ENCODE assay signal across 25 cellular contexts in genomic region chr13:77138813-77139212, GRCh38.
DNase-seq lines count a peak whose midpoint lies in the region; ATAC-seq, FAIRE-seq and TF ChIP-seq lines count a peak whose summit lies in the region.
"Had no signal": no experiment of that assay in that cellular context is flagged by ENCODE, and none has a peak within 500 bp of the region (broad histone marks: within the 10 kb centered on the region; RNA-seq: fewer than 3 reads in every experiment).

No MANE protein-coding gene starts in this region.

- H3K4me2 ChIP-seq in astrocyte (ENCODE audit: low read length), result no peak overlapping the region
- H3K4me2 ChIP-seq: GM23338, PC-9 had no signal

- no peak overlapping the region for H3K9ac ChIP-seq in astrocyte (ENCODE audit: low read length)

- TF ChIP-seq CTCF in astrocyte (IDR thresholded peaks at IDR 0.05; ENCODE audit: insufficient read depth, low read depth, low read length) (no peak), mesothelial cell of epicardium (IDR thresholded peaks at IDR 0.05; ENCODE audit: unreplicated experiment) (no peak), ascending aorta (IDR thresholded peaks at IDR 0.05) (no peak)

- no peaks in the 10 kb centered on the region for H3K79me2 ChIP-seq in astrocyte (ENCODE audit: insufficient read depth, low read length)

- no peak for FAIRE-seq in astrocyte (lab: Jason Lieb, UNC)

- H3K27ac ChIP-seq in astrocyte (ENCODE audit: low read depth, low read length) (no peak overlapping the region), ascending aorta (no peak overlapping the region)
- H3K27ac ChIP-seq: PC-9, SJCRH30 had no signal

- H3K27me3 ChIP-seq in astrocyte (ENCODE audit: insufficient read depth, low read length) (no peaks in the 10 kb centered on the region), ascending aorta (no peaks in the 10 kb centered on the region)
- H3K27me3 ChIP-seq: MG63, SJCRH30 had no signal

- H3K4me1 Mint-ChIP-seq in activated T-cell treated with anti-CD3 and anti-CD28 coated beads, Interleukin-2, amount 50 U/mL, for 72 hours (ENCODE audit: low read depth), result peaks cover 8% of the 10 kb centered on the region
- H3K4me1 Mint-ChIP-seq in astrocyte (ENCODE audit: low read depth, unreplicated experiment), result peaks cover 14% of the 10 kb centered on the region
- H3K4me1 Mint-ChIP-seq in mesothelial cell of epicardium, result peaks cover 17% of the 10 kb centered on the region

- no peak overlapping the region for H3K4me3 Mint-ChIP-seq in activated T-cell treated with anti-CD3 and anti-CD28 coated beads, Interleukin-2, amount 50 U/mL, for 72 hours
- H3K4me3 Mint-ChIP-seq in astrocyte (ENCODE audit: unreplicated experiment), result no peak overlapping the region
- H3K4me3 Mint-ChIP-seq in mesothelial cell of epicardium, result no peak overlapping the region
- H3K4me3 Mint-ChIP-seq: CD8-positive, alpha-beta T cell; GM23338; HFFc6 had no signal

- no peaks in the 10 kb centered on the region for H3K9me3 Mint-ChIP-seq in activated T-cell treated with anti-CD3 and anti-CD28 coated beads, Interleukin-2, amount 50 U/mL, for 72 hours
- H3K9me3 Mint-ChIP-seq in astrocyte (ENCODE audit: unreplicated experiment) (no peaks in the 10 kb centered on the region), mesothelial cell of epicardium (no peaks in the 10 kb centered on the region)
- H3K9me3 Mint-ChIP-seq: CD8-positive, alpha-beta T cell; GM23338; HFFc6 had no signal

- intact Hi-C loops in ascending aorta (cut with DNase I), result no loop called here

- H2AFZ ChIP-seq in astrocyte (ENCODE audit: low read depth, low read length), result no peak overlapping the region
- H2AFZ ChIP-seq: GM23338, PC-9 had no signal

- no peak for DNase-seq in activated T-cell treated with anti-CD3 and anti-CD28 coated beads, Interleukin-2, amount 50 U/mL, for 72 hours
- DNase-seq in activated T-cell treated with anti-CD3 and anti-CD28 coated beads for 4 hours (no peak), astrocyte (ENCODE audit: low read depth) (peak; percentile 48), mesothelial cell of epicardium (ENCODE audit: low spot score in 2 of 2, unreplicated experiment in 2 of 2) (no peak), Ammon's horn (ENCODE audit: low spot score) (no peak), ascending aorta (ENCODE audit: low spot score in 2 of 2) (no peak)
- DNase-seq: AML-193; C1 segment of cervical spinal cord; Caco-2; CD8-positive, alpha-beta T cell; HFFc6; KG1; MG63; NCI-H1105 treated with DMSO at 0.1 percent for 48 hours; NCI-H146; NCI-H1930; NCI-H2107; NCI-H446 treated with DMSO at 0.1 percent for 48 hours; NCI-H526 treated with DMSO at 0.1 percent for 48 hours; PC-9; SJCRH30 had no signal

- no peak for ATAC-seq in activated T-cell treated with anti-CD3 and anti-CD28 coated beads, Interleukin-2, amount 50 U/mL, for 72 hours (replicated peaks in 1 of 2)
- ATAC-seq in GM19351 (IDR thresholded peaks at IDR 0.05; ENCODE audit: unreplicated experiment), result no peak
- ATAC-seq: CD8-positive, alpha-beta T cell; GM23338; Right ventricle myocardium inferior had no signal

- no peak overlapping the region for H3K4me3 ChIP-seq in astrocyte (ENCODE audit: insufficient read depth, low read depth, low read length)
- no peak overlapping the region for H3K4me3 ChIP-seq in ascending aorta
- H3K4me3 ChIP-seq: GM23338, HAP-1, MG63, PC-9, SJCRH30 had no signal

- peaks cover 3% of the 10 kb centered on the region for H3K4me1 ChIP-seq in astrocyte (ENCODE audit: insufficient read depth, low read length)
- H3K4me1 ChIP-seq in ascending aorta, result no peaks in the 10 kb centered on the region
- H3K4me1 ChIP-seq: Caco-2, HAP-1, SJCRH30 had no signal

- H3K36me3 ChIP-seq in astrocyte (ENCODE audit: insufficient read depth, low read length) (peaks cover 7% of the 10 kb centered on the region), ascending aorta (peaks cover 13 to 47% of the 10 kb centered on the region in 2 donors)
- H3K36me3 ChIP-seq: MG63 had no signal

- no peaks in the 10 kb centered on the region for H3K27me3 Mint-ChIP-seq in activated T-cell treated with anti-CD3 and anti-CD28 coated beads, Interleukin-2, amount 50 U/mL, for 72 hours (ENCODE audit: low read depth)
- H3K27me3 Mint-ChIP-seq in astrocyte (ENCODE audit: low read depth, unreplicated experiment) (no peaks in the 10 kb centered on the region), mesothelial cell of epicardium (ENCODE audit: low read depth) (no peaks in the 10 kb centered on the region)

- H3K27ac Mint-ChIP-seq in activated T-cell treated with anti-CD3 and anti-CD28 coated beads, Interleukin-2, amount 50 U/mL, for 72 hours, result peak overlapping the region; percentile 36
- H3K27ac Mint-ChIP-seq in astrocyte (ENCODE audit: unreplicated experiment) (no peak overlapping the region), mesothelial cell of epicardium (peak overlapping the region; percentile 58)
- H3K27ac Mint-ChIP-seq: CD8-positive, alpha-beta T cell; GM23338; HFFc6 had no signal

- H4K20me1 ChIP-seq in astrocyte (ENCODE audit: insufficient read depth, low read length), result no peaks in the 10 kb centered on the region

- peaks cover 6 to 28% of the 10 kb centered on the region in 2 donors for H3K36me3 Mint-ChIP-seq in activated T-cell treated with anti-CD3 and anti-CD28 coated beads, Interleukin-2, amount 50 U/mL, for 72 hours (ENCODE audit: insufficient read depth in 2 of 2)
- H3K36me3 Mint-ChIP-seq in astrocyte (ENCODE audit: low read depth, unreplicated experiment) (peaks cover 16% of the 10 kb centered on the region), mesothelial cell of epicardium (peaks cover 37% of the 10 kb centered on the region)

- H3K9me3 ChIP-seq in astrocyte (ENCODE audit: insufficient read depth, low read depth, low read length), result no peaks in the 10 kb centered on the region
- H3K9me3 ChIP-seq in ascending aorta, result no peaks in the 10 kb centered on the region
- H3K9me3 ChIP-seq: Caco-2, HAP-1, MG63, SJCRH30 had no signal
